Comparison of ENCODE assay signal across 1 cellular context in the genomic region with DNA sequence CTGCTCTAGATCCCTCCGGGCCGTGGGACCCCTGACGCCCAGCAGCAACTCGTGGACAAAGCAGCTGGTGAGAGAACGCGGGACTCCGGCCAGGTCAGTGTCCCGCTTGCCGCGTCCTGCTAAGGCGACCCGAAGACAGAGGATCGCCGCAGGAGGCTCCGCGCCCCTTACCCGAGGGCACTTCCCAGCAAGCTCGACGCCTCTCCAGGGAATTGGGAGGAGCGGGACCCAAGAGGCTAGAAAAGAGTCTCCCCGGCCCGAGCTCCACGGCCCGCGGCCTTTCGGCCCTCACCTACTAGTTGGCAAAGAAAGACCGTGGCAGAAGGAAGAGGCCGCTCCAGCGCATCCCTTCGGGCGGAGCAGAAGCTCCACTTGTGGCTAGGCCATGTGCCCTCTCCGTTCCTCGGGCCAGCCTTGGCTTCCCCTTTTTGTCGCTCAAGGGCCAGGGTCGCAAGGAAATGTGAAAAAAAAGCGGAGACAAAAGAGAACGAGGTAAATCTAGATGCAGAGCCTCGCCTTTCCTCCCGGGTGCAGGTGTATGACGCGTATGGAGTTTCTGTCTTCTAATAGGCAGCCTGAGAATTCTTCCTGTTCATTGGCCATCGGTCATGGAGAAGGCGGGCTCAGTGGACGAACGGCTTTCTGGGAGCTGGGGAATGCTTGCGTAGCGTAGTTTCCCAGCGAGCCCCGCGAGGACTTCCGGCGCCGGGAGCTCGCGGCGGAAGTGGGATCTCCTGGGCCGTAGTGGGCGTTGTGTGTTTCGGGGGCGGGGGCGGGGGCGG.
TF ChIP-seq lines count a peak whose summit lies in the region.

Gene ZNF213, plus strand, starts transcription at position 692 of the 782 bp plus-strand sequence. CDS start 2,252 bp downstream, outside the sequence.

TF ChIP-seq in HepG2, 621 proteins besides CTCF, POLR2A, EP300 and RAD21 (continued from another document and continues in another):
- TF ChIP-seq SP5 (CRISPR knock-in tag; IDR thresholded peaks at IDR 0.05; ENCODE audit: borderline replicate concordance, low read depth) (no peak), ZSCAN29 (CRISPR knock-in tag; conservative IDR thresholded peaks at IDR 0.05) (no peak), MAF1 (CRISPR knock-in tag; IDR thresholded peaks at IDR 0.05; ENCODE audit: borderline replicate concordance) (0 out of 2 replicates have a peak, but pooled peaks have one; percentile 35), SMYD3 (CRISPR knock-in tag; IDR thresholded peaks at IDR 0.05) (no peak), STAT6 (CRISPR knock-in tag; IDR thresholded peaks at IDR 0.05; ENCODE audit: borderline replicate concordance) (no peak), ZFX (CRISPR knock-in tag; IDR thresholded peaks at IDR 0.05; ENCODE audit: low read depth) (peak; percentile 97), KDM2A (CRISPR knock-in tag; IDR thresholded peaks at IDR 0.05; ENCODE audit: borderline replicate concordance, low read depth) (peak; percentile 36), TFDP2 (CRISPR knock-in tag; IDR thresholded peaks at IDR 0.05) (no peak), ZFP82 (CRISPR knock-in tag; IDR thresholded peaks at IDR 0.05; ENCODE audit: borderline replicate concordance) (no peak), HES4 (CRISPR knock-in tag; IDR thresholded peaks at IDR 0.05; ENCODE audit: borderline replicate concordance) (no peak), ZSCAN5A (CRISPR knock-in tag; IDR thresholded peaks at IDR 0.05; ENCODE audit: borderline replicate concordance) (no peak), MIER2 (CRISPR knock-in tag; IDR thresholded peaks at IDR 0.05) (no peak), RELA (CRISPR knock-in tag; IDR thresholded peaks at IDR 0.05) (no peak), NR2F2 (IDR thresholded peaks at IDR 0.05; ENCODE audit: borderline replicate concordance, low read depth) (no peak), ZNF432 (CRISPR knock-in tag; IDR thresholded peaks at IDR 0.05; ENCODE audit: borderline replicate concordance) (no peak), ZSCAN9 (CRISPR knock-in tag; IDR thresholded peaks at IDR 0.05; ENCODE audit: borderline replicate concordance) (peak; percentile 57; the same call in 1 of the 2 replicates), HOXD1 (CRISPR knock-in tag; IDR thresholded peaks at IDR 0.05) (no peak), MNT (IDR thresholded peaks at IDR 0.05) (0 out of 2 replicates have a peak, but pooled peaks have one; percentile 3), SRSF9 (IDR thresholded peaks at IDR 0.05; ENCODE audit: borderline replicate concordance, insufficient read depth, low read depth, low read length, poor library complexity, severe bottlenecking) (no peak), CREB1 (IDR thresholded peaks at IDR 0.05) (peak; percentile 91), CREB1 (CRISPR knock-in tag; IDR thresholded peaks at IDR 0.05) (peak; percentile 97), ZHX1 (CRISPR knock-in tag; IDR thresholded peaks at IDR 0.05; ENCODE audit: low read depth) (no peak), ZNF12 (CRISPR knock-in tag; IDR thresholded peaks at IDR 0.05) (no peak), SCMH1 (CRISPR knock-in tag; IDR thresholded peaks at IDR 0.05; ENCODE audit: borderline replicate concordance) (no peak), REPIN1 (CRISPR knock-in tag; IDR thresholded peaks at IDR 0.05; ENCODE audit: borderline replicate concordance, low read depth) (no peak), FOXK1 (CRISPR knock-in tag; IDR thresholded peaks at IDR 0.05; ENCODE audit: borderline replicate concordance, low read depth) (0 out of 2 replicates have a peak, but pooled peaks have one; percentile 17), ZNF496 (CRISPR knock-in tag; IDR thresholded peaks at IDR 0.05; ENCODE audit: insufficient replicate concordance) (no peak), ZNF234 (CRISPR knock-in tag; conservative IDR thresholded peaks at IDR 0.05) (no peak), IKZF1 (IDR thresholded peaks at IDR 0.05) (no peak), YEATS4 (CRISPR knock-in tag; IDR thresholded peaks at IDR 0.05; ENCODE audit: borderline replicate concordance) (peak; percentile 62; the same call in 1 of the 2 replicates), MAFG (CRISPR knock-in tag; IDR thresholded peaks at IDR 0.05) (no peak), ZNF572 (CRISPR knock-in tag; IDR thresholded peaks at IDR 0.05) (0 out of 2 replicates have a peak, but pooled peaks have one; percentile 44), SOX13 (IDR thresholded peaks at IDR 0.05) (no peak), SOX13 (CRISPR knock-in tag; conservative IDR thresholded peaks at IDR 0.05 in 1 of 2, IDR thresholded peaks at IDR 0.05 in 1 of 2) (no peak), ZNF451 (CRISPR knock-in tag; IDR thresholded peaks at IDR 0.05) (no peak), SAFB2 (CRISPR knock-in tag; IDR thresholded peaks at IDR 0.05; ENCODE audit: borderline replicate concordance, low read depth) (no peak), ZSCAN12 (CRISPR knock-in tag; IDR thresholded peaks at IDR 0.05) (no peak), CENPT (CRISPR knock-in tag; IDR thresholded peaks at IDR 0.05; ENCODE audit: low read depth) (no peak), DMAP1 (CRISPR knock-in tag; IDR thresholded peaks at IDR 0.05) (no peak; the same call in 1 of the 2 replicates), SUZ12 (IDR thresholded peaks at IDR 0.05; ENCODE audit: low read depth, low read length) (peak; percentile 62), TCF12 (IDR thresholded peaks at IDR 0.05) (no peak), TCF12 (CRISPR knock-in tag; IDR thresholded peaks at IDR 0.05) (no peak), SOX6 (IDR thresholded peaks at IDR 0.05) (no peak), SOX6 (CRISPR knock-in tag; IDR thresholded peaks at IDR 0.05) (peak; percentile 19; the same call in 1 of the 2 replicates), ZNF33A (CRISPR knock-in tag; IDR thresholded peaks at IDR 0.05; ENCODE audit: borderline replicate concordance) (no peak), ZMYM2 (CRISPR knock-in tag; IDR thresholded peaks at IDR 0.05) (no peak), HNRNPL (IDR thresholded peaks at IDR 0.05; ENCODE audit: low read depth, low read length) (no peak), ZFY (CRISPR knock-in tag; IDR thresholded peaks at IDR 0.05) (peak; percentile 96), ZNF737 (CRISPR knock-in tag; IDR thresholded peaks at IDR 0.05; ENCODE audit: borderline replicate concordance) (no peak), ZNF557 (CRISPR knock-in tag; IDR thresholded peaks at IDR 0.05) (no peak), ZNF552 (CRISPR knock-in tag; IDR thresholded peaks at IDR 0.05; ENCODE audit: borderline replicate concordance) (no peak), PBX2 (CRISPR knock-in tag; IDR thresholded peaks at IDR 0.05) (no peak)
- TF ChIP-seq, protein P1, sequence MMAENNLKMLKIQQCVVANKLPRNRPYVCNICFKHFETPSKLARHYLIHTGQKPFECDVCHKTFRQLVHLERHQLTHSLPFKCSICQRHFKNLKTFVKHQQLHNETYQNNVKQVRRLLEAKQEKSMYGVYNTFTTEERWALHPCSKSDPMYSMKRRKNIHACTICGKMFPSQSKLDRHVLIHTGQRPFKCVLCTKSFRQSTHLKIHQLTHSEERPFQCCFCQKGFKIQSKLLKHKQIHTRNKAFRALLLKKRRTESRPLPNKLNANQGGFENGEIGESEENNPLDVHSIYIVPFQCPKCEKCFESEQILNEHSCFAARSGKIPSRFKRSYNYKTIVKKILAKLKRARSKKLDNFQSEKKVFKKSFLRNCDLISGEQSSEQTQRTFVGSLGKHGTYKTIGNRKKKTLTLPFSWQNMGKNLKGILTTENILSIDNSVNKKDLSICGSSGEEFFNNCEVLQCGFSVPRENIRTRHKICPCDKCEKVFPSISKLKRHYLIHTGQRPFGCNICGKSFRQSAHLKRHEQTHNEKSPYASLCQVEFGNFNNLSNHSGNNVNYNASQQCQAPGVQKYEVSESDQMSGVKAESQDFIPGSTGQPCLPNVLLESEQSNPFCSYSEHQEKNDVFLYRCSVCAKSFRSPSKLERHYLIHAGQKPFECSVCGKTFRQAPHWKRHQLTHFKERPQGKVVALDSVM (CRISPR knock-in tag; IDR thresholded peaks at IDR 0.05), result no peak
- TF ChIP-seq, protein P2, sequence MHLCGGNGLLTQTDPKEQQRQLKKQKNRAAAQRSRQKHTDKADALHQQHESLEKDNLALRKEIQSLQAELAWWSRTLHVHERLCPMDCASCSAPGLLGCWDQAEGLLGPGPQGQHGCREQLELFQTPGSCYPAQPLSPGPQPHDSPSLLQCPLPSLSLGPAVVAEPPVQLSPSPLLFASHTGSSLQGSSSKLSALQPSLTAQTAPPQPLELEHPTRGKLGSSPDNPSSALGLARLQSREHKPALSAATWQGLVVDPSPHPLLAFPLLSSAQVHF (CRISPR knock-in tag; IDR thresholded peaks at IDR 0.05), result no peak
